ENCODE assay signal across 13 cellular contexts in the genomic region with DNA sequence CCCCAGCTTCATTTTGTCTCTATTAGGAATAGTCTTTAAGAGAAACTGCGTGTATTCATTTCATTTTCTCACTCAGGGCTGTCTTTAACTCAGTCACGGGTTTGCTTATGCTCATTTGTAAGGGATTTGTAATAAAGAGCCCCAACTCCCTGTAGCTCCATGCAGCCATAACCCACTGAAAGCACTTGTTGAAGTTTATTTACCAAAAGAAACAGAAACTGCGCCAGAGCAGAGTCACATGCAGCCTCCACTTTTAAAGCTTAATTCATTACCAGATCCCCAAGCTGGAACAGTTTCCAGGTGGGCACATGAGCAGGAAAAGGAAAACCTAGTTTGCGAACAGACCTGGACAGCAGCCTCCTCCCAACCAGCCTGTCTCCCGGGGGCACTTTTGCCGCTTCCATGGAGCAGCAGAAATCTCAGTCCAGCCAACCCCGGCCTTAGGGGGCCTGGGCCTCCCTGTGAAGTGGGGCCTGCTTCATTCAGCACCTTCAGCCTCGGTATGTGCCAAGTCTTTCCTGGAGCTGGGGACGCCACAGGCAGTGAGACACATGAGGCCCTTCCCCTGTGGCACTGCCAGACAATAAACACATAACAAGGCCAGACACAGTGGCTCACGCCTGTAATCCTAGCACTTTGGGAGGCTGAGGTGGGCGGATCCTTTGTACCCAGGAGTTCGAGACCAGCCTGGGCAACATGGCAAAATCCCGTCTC. TPM values are rescaled to one million over a fixed set of nuclear protein-coding genes. Genes with fewer than 3 reads are reported as not detected.
DNase-seq lines count a peak whose midpoint lies in the region; ATAC-seq and TF ChIP-seq lines count a peak whose summit lies in the region.
"Had no signal": no experiment of that assay in that cellular context is flagged by ENCODE, and none has a peak within 500 bp of the region (broad histone marks: within the 10 kb centered on the region; RNA-seq: fewer than 3 reads in every experiment).

No MANE protein-coding gene starts in this region.

- H3K9me2 ChIP-seq in OCI-LY7 (ENCODE audit: insufficient read depth, low read length), result no peaks in the 10 kb centered on the region

- no peak for ATAC-seq in stimulated activated naive CD8-positive, alpha-beta T cell treated with anti-CD3 and anti-CD28 coated beads, Interleukin-15, amount 100 ng/mL, for 72 hours
- ATAC-seq in lower lobe of right lung, result no peak
- no peak for ATAC-seq in effector memory CD8-positive, alpha-beta T cell (replicated peaks)
- ATAC-seq: Right ventricle myocardium inferior; stimulated activated naive CD8-positive, alpha-beta T cell treated with anti-CD3 and anti-CD28 coated beads, Interleukin-15, Interleukin-2, amounts not matched to agents 100 U/mL and 50 U/mL, for 24 hours had no signal

- H3K9me3 Mint-ChIP-seq in stimulated activated naive CD8-positive, alpha-beta T cell treated with anti-CD3 and anti-CD28 coated beads, Interleukin-15, Interleukin-2, amounts not matched to agents 100 ng/mL and 50 ng/mL, for 24 hours, result no peaks in the 10 kb centered on the region
- H3K9me3 Mint-ChIP-seq in stimulated activated naive CD8-positive, alpha-beta T cell treated with anti-CD3 and anti-CD28 coated beads, Interleukin-15, amount 100 ng/mL, for 72 hours, result no peaks in the 10 kb centered on the region
- no peaks in the 10 kb centered on the region for H3K9me3 Mint-ChIP-seq in effector memory CD8-positive, alpha-beta T cell
- H3K9me3 Mint-ChIP-seq: activated CD4-positive, alpha-beta T cell treated with anti-CD3 and anti-CD28 coated beads, Interleukin-2, amount 10 ng/mL, durations not matched to agents 7 days and 5 days had no signal

- TF ChIP-seq CTCF in OCI-LY7 (conservative IDR thresholded peaks at IDR 0.05; ENCODE audit: low read length) (no peak), lower lobe of right lung (IDR thresholded peaks at IDR 0.05) (no peak)

- H3K4me1 ChIP-seq in OCI-LY7 (ENCODE audit: insufficient read depth, low read length, poor library complexity, severe bottlenecking) (peaks cover 82% of the 10 kb centered on the region), lower lobe of right lung (peaks cover 9% of the 10 kb centered on the region)

- peak overlapping the region; percentile 61 for H3K4me3 ChIP-seq in OCI-LY7 (ENCODE audit: low read depth, low read length, poor library complexity, severe bottlenecking)
- no peak overlapping the region for H3K4me3 ChIP-seq in lower lobe of right lung

- POLR2A ChIA-PET in OCI-LY7 (lab: Charles Lee), result interaction anchor here (1.0 to 11.7 kb wide), 3 partner anchors 9 to 70 kb away, joined by 3 to 230 read pairs (median 5); no protein-coding TSS in a partner anchor

- H3K4me1 Mint-ChIP-seq in stimulated activated naive CD8-positive, alpha-beta T cell treated with anti-CD3 and anti-CD28 coated beads, Interleukin-15, Interleukin-2, amounts not matched to agents 100 ng/mL and 50 ng/mL, for 24 hours (ENCODE audit: low read depth), result peaks cover 33% of the 10 kb centered on the region
- H3K4me1 Mint-ChIP-seq in stimulated activated naive CD8-positive, alpha-beta T cell treated with anti-CD3 and anti-CD28 coated beads, Interleukin-15, amount 100 ng/mL, for 72 hours, result peaks cover 55% of the 10 kb centered on the region
- peaks cover 13% of the 10 kb centered on the region in 2 donors for H3K4me1 Mint-ChIP-seq in effector memory CD8-positive, alpha-beta T cell (ENCODE audit: low read depth in 2 of 2)

- H3K9me3 ChIP-seq in OCI-LY7 (ENCODE audit: low read length) (no peaks in the 10 kb centered on the region), lower lobe of right lung (no peaks in the 10 kb centered on the region)

- H3K27ac Mint-ChIP-seq in stimulated activated naive CD8-positive, alpha-beta T cell treated with anti-CD3 and anti-CD28 coated beads, Interleukin-15, Interleukin-2, amounts not matched to agents 100 ng/mL and 50 ng/mL, for 24 hours, result peak overlapping the region; percentile 58
- H3K27ac Mint-ChIP-seq in stimulated activated naive CD8-positive, alpha-beta T cell treated with anti-CD3 and anti-CD28 coated beads, Interleukin-15, amount 100 ng/mL, for 72 hours, result no peak overlapping the region
- no peak overlapping the region for H3K27ac Mint-ChIP-seq in effector memory CD8-positive, alpha-beta T cell
- H3K27ac Mint-ChIP-seq: activated CD4-positive, alpha-beta T cell treated with anti-CD3 and anti-CD28 coated beads, Interleukin-2, amount 10 ng/mL, durations not matched to agents 7 days and 5 days had no signal

- no peak overlapping the region for H3K4me3 Mint-ChIP-seq in stimulated activated naive CD8-positive, alpha-beta T cell treated with anti-CD3 and anti-CD28 coated beads, Interleukin-15, Interleukin-2, amounts not matched to agents 100 ng/mL and 50 ng/mL, for 24 hours
- no peak overlapping the region for H3K4me3 Mint-ChIP-seq in stimulated activated naive CD8-positive, alpha-beta T cell treated with anti-CD3 and anti-CD28 coated beads, Interleukin-15, amount 100 ng/mL, for 72 hours
- H3K4me3 Mint-ChIP-seq in effector memory CD8-positive, alpha-beta T cell, result no peak overlapping the region
- H3K4me3 Mint-ChIP-seq: activated CD4-positive, alpha-beta T cell treated with anti-CD3 and anti-CD28 coated beads, Interleukin-2, amount 10 ng/mL, durations not matched to agents 7 days and 5 days had no signal

- DNase-seq in stimulated activated naive CD8-positive, alpha-beta T cell treated with anti-CD3 and anti-CD28 coated beads, Interleukin-15, amount 100 ng/mL, for 72 hours, result no peak
- no peak for DNase-seq in OCI-LY7 (ENCODE audit: low spot score)
- peak; percentile 35 for DNase-seq in lower lobe of right lung
- DNase-seq in Kasumi-1 (lab: John Stamatoyannopoulos, UW), result no peak
- DNase-seq in SW480 (ENCODE audit: low spot score), result no peak
- DNase-seq in SKM-1 (lab: John Stamatoyannopoulos, UW; ENCODE audit: unreplicated experiment), result no peak
- DNase-seq in effector memory CD8-positive, alpha-beta T cell, result no peak
- DNase-seq: activated CD4-positive, alpha-beta T cell treated with anti-CD3 and anti-CD28 coated beads, Interleukin-2, amount 10 ng/mL, durations not matched to agents 7 days and 5 days; NCI-H187 treated with DMSO at 0.1 percent for 48 hours; NCI-H82; stimulated activated naive CD8-positive, alpha-beta T cell treated with anti-CD3 and anti-CD28 coated beads, Interleukin-15, Interleukin-2, amounts not matched to agents 100 U/mL and 50 U/mL, for 24 hours had no signal

- BruUV-seq in OCI-LY7 (replicated peaks; lab: Mats Ljungman, UMichigan), result TSS peak; percentile 58

- H3K36me3 ChIP-seq in OCI-LY7 (ENCODE audit: insufficient read depth, low read length) (peaks cover 47% of the 10 kb centered on the region), lower lobe of right lung (no peaks in the 10 kb centered on the region)

- peaks cover 4% of the 10 kb centered on the region for H3K36me3 Mint-ChIP-seq in stimulated activated naive CD8-positive, alpha-beta T cell treated with anti-CD3 and anti-CD28 coated beads, Interleukin-15, Interleukin-2, amounts not matched to agents 100 ng/mL and 50 ng/mL, for 24 hours (ENCODE audit: low read depth)
- H3K36me3 Mint-ChIP-seq in effector memory CD8-positive, alpha-beta T cell (ENCODE audit: insufficient read depth), result no peaks in the 10 kb centered on the region

- H4K20me1 ChIP-seq in OCI-LY7 (ENCODE audit: insufficient read depth, low read length), result no peaks in the 10 kb centered on the region

- H3K27me3 ChIP-seq in lower lobe of right lung (ENCODE audit: low read depth), result no peaks in the 10 kb centered on the region

- peak overlapping the region; percentile 79 for H3K4me2 ChIP-seq in OCI-LY7 (ENCODE audit: low read length)

- no peaks in the 10 kb centered on the region for H3K27me3 Mint-ChIP-seq in stimulated activated naive CD8-positive, alpha-beta T cell treated with anti-CD3 and anti-CD28 coated beads, Interleukin-15, Interleukin-2, amounts not matched to agents 100 ng/mL and 50 ng/mL, for 24 hours
- H3K27me3 Mint-ChIP-seq in stimulated activated naive CD8-positive, alpha-beta T cell treated with anti-CD3 and anti-CD28 coated beads, Interleukin-15, amount 100 ng/mL, for 72 hours, result no peaks in the 10 kb centered on the region
- H3K27me3 Mint-ChIP-seq in effector memory CD8-positive, alpha-beta T cell, result no peaks in the 10 kb centered on the region
- H3K27me3 Mint-ChIP-seq: activated CD4-positive, alpha-beta T cell treated with anti-CD3 and anti-CD28 coated beads, Interleukin-2, amount 10 ng/mL, durations not matched to agents 7 days and 5 days had no signal

- no peak overlapping the region; the same call in 1 of the 2 replicates for H2AFZ ChIP-seq in OCI-LY7 (ENCODE audit: low read length)

- H3K79me2 ChIP-seq in OCI-LY7 (ENCODE audit: insufficient read depth, low read depth, low read length), result peaks cover 84% of the 10 kb centered on the region

- CTCF ChIA-PET in OCI-LY7 (lab: Charles Lee; ENCODE audit: unreplicated experiment), result interaction anchor here (0.5 to 1.5 kb wide), 4 partner anchors 12 to 132 kb away, joined by 3 to 5 read pairs (median 4); no protein-coding TSS in a partner anchor

- intact Hi-C loops in OCI-LY7 (cut with micrococcal nuclease; ENCODE audit: unreplicated experiment), result no loop called here
- intact Hi-C loops in lower lobe of right lung (cut with DNase I), result no loop called here

- H3K27ac ChIP-seq in OCI-LY7 (ENCODE audit: low read depth, low read length, poor library complexity, severe bottlenecking) (peak overlapping the region; percentile 98), lower lobe of right lung (peak overlapping the region; percentile 1)

RNA-seq across cellular contexts. Expression of a gene that starts 4.5 kb away (rescaled TPM):
- 128 and 181 TPM in 2 replicates for total RNA-seq in OCI-LY7 (2014; rRNA removed; shearing (Covaris generic))
- 166 and 173 TPM in 2 replicates for total RNA-seq in OCI-LY7 (2022)
- total RNA-seq in lower lobe of right lung, result 3.9 TPM

Comparison
In these comparisons a context has a peak if more than half of its experiments do, and no peak if none do; other contexts are left out.
1. RNA of a gene that starts 4.5 kb away (total RNA-seq): 128 to 181 TPM in OCI-LY7; 3.9 TPM in lower lobe of right lung (single experiment); every median in the first group is over 10 times any median in the second.